In genomic region chr17:80138856-80139426, GRCh38 we compare ENCODE assay signal across 1 cellular context.
TF ChIP-seq lines count a peak whose summit lies in the region.

No MANE protein-coding gene starts in this region.

TF ChIP-seq in H1, 55 proteins besides CTCF, POLR2A, EP300 and RAD21:
- TF ChIP-seq, protein P1, sequence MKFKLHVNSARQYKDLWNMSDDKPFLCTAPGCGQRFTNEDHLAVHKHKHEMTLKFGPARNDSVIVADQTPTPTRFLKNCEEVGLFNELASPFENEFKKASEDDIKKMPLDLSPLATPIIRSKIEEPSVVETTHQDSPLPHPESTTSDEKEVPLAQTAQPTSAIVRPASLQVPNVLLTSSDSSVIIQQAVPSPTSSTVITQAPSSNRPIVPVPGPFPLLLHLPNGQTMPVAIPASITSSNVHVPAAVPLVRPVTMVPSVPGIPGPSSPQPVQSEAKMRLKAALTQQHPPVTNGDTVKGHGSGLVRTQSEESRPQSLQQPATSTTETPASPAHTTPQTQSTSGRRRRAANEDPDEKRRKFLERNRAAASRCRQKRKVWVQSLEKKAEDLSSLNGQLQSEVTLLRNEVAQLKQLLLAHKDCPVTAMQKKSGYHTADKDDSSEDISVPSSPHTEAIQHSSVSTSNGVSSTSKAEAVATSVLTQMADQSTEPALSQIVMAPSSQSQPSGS (IDR thresholded peaks at IDR 0.05; ENCODE audit: low read length): no peak
- TF ChIP-seq FOSL1 (IDR thresholded peaks at IDR 0.05; ENCODE audit: insufficient read depth, low read depth, low read length) (no peak), CHD1 (IDR thresholded peaks at IDR 0.05; ENCODE audit: low read depth, low read length) (no peak), HDAC2 (IDR thresholded peaks at IDR 0.05; ENCODE audit: borderline replicate concordance in 1 of 2, low read depth in 2 of 2, low read length in 2 of 2) (no peak), POU5F1 (IDR thresholded peaks at IDR 0.05; ENCODE audit: low read depth, low read length) (no peak), POLR2AphosphoS5 (IDR thresholded peaks at IDR 0.05; ENCODE audit: low read depth, low read length) (peak; percentile 21; the same call in 1 of the 2 replicates), TCF12 (IDR thresholded peaks at IDR 0.05; ENCODE audit: low read depth, low read length) (no peak)
